ENCODE assay signal across 11 cellular contexts in genomic region chr3:12916159-12916558, GRCh38.
A peak's percentile ranks its signal among the peaks of the same experiment; 100 is the strongest.
DNase-seq lines count a peak whose midpoint lies in the region; ATAC-seq and TF ChIP-seq lines count a peak whose summit lies in the region.
"Had no signal": no experiment of that assay in that cellular context is flagged by ENCODE, and none has a peak within 500 bp of the region (broad histone marks: within the 10 kb centered on the region; RNA-seq: fewer than 3 reads in every experiment).

No MANE protein-coding gene starts in this region.

- H3K27ac Mint-ChIP-seq in T-helper 1 cell treated with Interleukin-12 subunit alpha and Interleukin-12 subunit beta and Interleukin-4 antibody, amounts not matched to agents 30 μg/mL and 1 μg/mL, for 36 hours, result peak overlapping the region; percentile 21
- H3K27ac Mint-ChIP-seq in immature natural killer cell, result peak overlapping the region; percentile 81 to 91 (median 90)

- peak overlapping the region; percentile 19 for H3K4me3 Mint-ChIP-seq in T-helper 1 cell treated with Interleukin-12 subunit alpha and Interleukin-12 subunit beta and Interleukin-4 antibody, amounts not matched to agents 30 μg/mL and 1 μg/mL, for 36 hours
- peak overlapping the region; percentile 63 to 82 (median 70) for H3K4me3 Mint-ChIP-seq in immature natural killer cell

- no peaks in the 10 kb centered on the region for H3K9me3 Mint-ChIP-seq in T-helper 1 cell treated with Interleukin-12 subunit alpha and Interleukin-12 subunit beta and Interleukin-4 antibody, amounts not matched to agents 30 μg/mL and 1 μg/mL, for 36 hours
- no peaks in the 10 kb centered on the region for H3K9me3 Mint-ChIP-seq in immature natural killer cell

- no peaks in the 10 kb centered on the region for H3K27me3 ChIP-seq in psoas muscle (ENCODE audit: insufficient read depth in 3 of 3, low read length in 2 of 3)
- H3K27me3 ChIP-seq: gastroesophageal sphincter, SJCRH30 had no signal

- no peak overlapping the region for H3K4me3 ChIP-seq in psoas muscle
- H3K4me3 ChIP-seq: gastroesophageal sphincter, SJCRH30 had no signal

- H3K4me1 ChIP-seq in psoas muscle, result peaks cover 7% of the 10 kb centered on the region
- H3K4me1 ChIP-seq: gastroesophageal sphincter, SJCRH30 had no signal

- no peak overlapping the region for H3K27ac ChIP-seq in psoas muscle
- H3K27ac ChIP-seq: gastroesophageal sphincter, SJCRH30 had no signal

- TF ChIP-seq CTCF in psoas muscle (IDR thresholded peaks at IDR 0.05), result no peak

- intact Hi-C loops in psoas muscle (cut with DNase I), result no loop called here

- H3K36me3 Mint-ChIP-seq in T-helper 1 cell treated with Interleukin-12 subunit alpha and Interleukin-12 subunit beta and Interleukin-4 antibody, amounts not matched to agents 30 μg/mL and 1 μg/mL, for 36 hours (ENCODE audit: low read depth), result peaks cover 20% of the 10 kb centered on the region
- H3K36me3 Mint-ChIP-seq in immature natural killer cell, result peaks cover 0 to 33% (median 6%) of the 10 kb centered on the region in 3 donors

- DNase-seq in COLO829 (ENCODE audit: low spot score) (peak; percentile 29), immature natural killer cell (peak; percentile 91 to 93 (median 92)), psoas muscle (no peak), NCI-H1105 (lab: John Stamatoyannopoulos, UW) (no peak), HPDE6-E6E7 (ENCODE audit: extremely low spot score) (no peak)
- DNase-seq: NCI-H1092 treated with DMSO at 0.1 percent for 48 hours, SJCRH30 had no signal

- ATAC-seq in HG02571 (IDR thresholded peaks at IDR 0.05; ENCODE audit: unreplicated experiment) (peak; percentile 46), psoas muscle (no peak), GM21723 (IDR thresholded peaks at IDR 0.05; ENCODE audit: unreplicated experiment) (no peak)
- ATAC-seq: gastroesophageal sphincter had no signal

- WGBS in psoas muscle, 3 donors, result 81 to 87% (median 85%) methylated on average over 9 of the region's 9 CpGs

- H3K4me1 Mint-ChIP-seq in T-helper 1 cell treated with Interleukin-12 subunit alpha and Interleukin-12 subunit beta and Interleukin-4 antibody, amounts not matched to agents 30 μg/mL and 1 μg/mL, for 36 hours (ENCODE audit: low read depth), result peaks cover 18% of the 10 kb centered on the region
- H3K4me1 Mint-ChIP-seq in immature natural killer cell, result peaks cover 43 to 44% of the 10 kb centered on the region in 2 donors

- H3K36me3 ChIP-seq in psoas muscle (ENCODE audit: insufficient read depth in 1 of 2, low read depth in 1 of 2), result peaks cover 0 to 86% of the 10 kb centered on the region in 2 donors
- H3K36me3 ChIP-seq: SJCRH30 had no signal

- no peaks in the 10 kb centered on the region for H3K9me3 ChIP-seq in psoas muscle
- H3K9me3 ChIP-seq: gastroesophageal sphincter, SJCRH30 had no signal

- no peaks in the 10 kb centered on the region for H3K27me3 Mint-ChIP-seq in T-helper 1 cell treated with Interleukin-12 subunit alpha and Interleukin-12 subunit beta and Interleukin-4 antibody, amounts not matched to agents 30 μg/mL and 1 μg/mL, for 36 hours (ENCODE audit: low read depth)
- H3K27me3 Mint-ChIP-seq in immature natural killer cell (ENCODE audit: low read depth in 3 of 3), result peaks cover 2 to 16% (median 12%) of the 10 kb centered on the region in 3 donors

Comparison
In these comparisons a context has a peak if more than half of its experiments do, and no peak if none do; other contexts are left out.
1. DNase-seq: peak in COLO829 (single experiment) and immature natural killer cell (3 of 3); none in psoas muscle (0 of 2), NCI-H1105 (single experiment) and HPDE6-E6E7 (single experiment).